ENCODE assay signal across 9 cellular contexts in the genomic region with DNA sequence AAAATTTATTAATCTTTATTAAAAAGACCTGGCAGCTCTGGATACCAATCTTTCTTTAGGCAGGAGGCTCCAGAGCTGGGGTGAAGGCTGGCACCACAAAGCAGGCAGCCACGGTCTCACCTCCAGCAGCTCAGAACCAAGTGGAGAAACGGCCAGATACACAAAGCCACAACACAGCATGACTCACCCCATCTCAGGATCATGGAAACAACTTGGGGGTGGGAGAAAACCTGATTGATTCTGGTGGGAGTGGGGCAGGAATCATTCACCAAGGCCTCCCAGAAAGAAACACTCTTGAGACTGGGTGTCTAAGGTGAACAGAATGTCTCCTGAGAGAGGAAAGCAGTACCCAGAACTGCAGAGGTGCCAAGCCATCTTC.
DNase-seq lines count a peak whose midpoint lies in the region; ATAC-seq and TF ChIP-seq lines count a peak whose summit lies in the region.
"Had no signal": no experiment of that assay in that cellular context is flagged by ENCODE, and none has a peak within 500 bp of the region (broad histone marks: within the 10 kb centered on the region; RNA-seq: fewer than 3 reads in every experiment).

No MANE protein-coding gene starts in this region.

- ATAC-seq in natural killer cell, result no peak
- no peak for ATAC-seq in GM21447 (IDR thresholded peaks at IDR 0.05; ENCODE audit: unreplicated experiment)

- peak; percentile 1 for DNase-seq in activated CD8-positive, alpha-beta memory T cell treated with anti-CD3 and anti-CD28 coated beads, Interleukin-2, amount 50 U/mL, for 1 hour (ENCODE audit: extremely low read depth)
- no peak for DNase-seq in activated CD8-positive, alpha-beta memory T cell treated with anti-CD3 and anti-CD28 coated beads for 24 hours
- DNase-seq in activated CD4-positive, alpha-beta T cell treated with anti-CD3 and anti-CD28 coated beads, Interleukin-2, amount 50 U/mL, for 48 hours, result peak; percentile 37 to 57
- DNase-seq in foreskin fibroblast (peak; percentile 4 to 17), amygdala (lab: John Stamatoyannopoulos, UW) (no peak), natural killer cell (no peak)
- DNase-seq in stimulated activated CD4-positive, alpha-beta T cell treated with anti-CD3 and anti-CD28 coated beads, TNF-alpha, amount 100 ng/mL, for 48 hours (ENCODE audit: low read depth in 3 of 3), result peak in 2 of 3 donors; percentile 12 to 30
- DNase-seq: NCI-H1417 treated with DMSO at 0.1 percent for 48 hours had no signal

- H3K27ac Mint-ChIP-seq in natural killer cell, result peak overlapping the region in 1 of 2 donors; percentile 35

- no peak overlapping the region for H3K4me3 ChIP-seq in foreskin fibroblast (ENCODE audit: low read depth in 1 of 2, low read length in 2 of 2)

- H3K4me3 Mint-ChIP-seq in natural killer cell, result no peak overlapping the region

- no peaks in the 10 kb centered on the region for H3K36me3 Mint-ChIP-seq in natural killer cell

- peaks cover 15 to 32% of the 10 kb centered on the region in 2 donors for H3K4me1 Mint-ChIP-seq in natural killer cell

- no peak for TF ChIP-seq CTCF in foreskin fibroblast (IDR thresholded peaks at IDR 0.05; ENCODE audit: low read depth, low read length)
- no peak for TF ChIP-seq CTCF in natural killer cell (IDR thresholded peaks at IDR 0.05)

- peaks cover 0 to 2% of the 10 kb centered on the region in 2 donors for H3K27me3 Mint-ChIP-seq in natural killer cell (ENCODE audit: low read depth in 2 of 2)

- intact Hi-C loops in natural killer cell (cut with micrococcal nuclease), result no loop called here

- H3K9me3 Mint-ChIP-seq in natural killer cell, result no peaks in the 10 kb centered on the region

Comparison
In these comparisons a context has a peak if more than half of its experiments do, and no peak if none do; other contexts are left out.
1. DNase-seq: peak in activated CD8-positive, alpha-beta memory T cell treated with anti-CD3 and anti-CD28 coated beads, Interleukin-2, amount 50 U/mL, for 1 hour (single experiment), activated CD4-positive, alpha-beta T cell treated with anti-CD3 and anti-CD28 coated beads, Interleukin-2, amount 50 U/mL, for 48 hours (2 of 2), foreskin fibroblast (2 of 2) and stimulated activated CD4-positive, alpha-beta T cell treated with anti-CD3 and anti-CD28 coated beads, TNF-alpha, amount 100 ng/mL, for 48 hours (2 of 3); none in activated CD8-positive, alpha-beta memory T cell treated with anti-CD3 and anti-CD28 coated beads for 24 hours (single experiment), amygdala (0 of 56) and natural killer cell (single experiment).